1 cellular context compared by ENCODE assay signal in the genomic region with DNA sequence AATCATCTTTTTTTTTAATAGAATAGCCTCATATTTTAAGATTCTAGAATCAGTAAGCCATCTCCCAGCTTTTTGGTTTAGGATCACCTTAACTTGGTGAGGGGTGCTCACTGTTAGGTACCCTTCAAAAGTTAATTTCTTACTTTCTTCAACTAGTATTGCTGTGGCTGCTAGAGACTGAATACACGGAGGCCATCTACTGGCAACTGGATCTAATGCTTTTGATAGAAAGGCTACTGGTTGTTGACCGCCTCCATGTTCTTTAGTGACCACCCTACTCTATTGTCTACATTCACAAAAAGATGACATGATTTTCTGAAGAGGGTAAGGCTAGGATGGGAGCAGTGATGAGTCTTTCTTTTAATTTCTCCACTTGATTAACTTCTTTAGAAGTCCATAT.
TF ChIP-seq lines count a peak whose summit lies in the region.

No MANE protein-coding gene starts in this region.

TF ChIP-seq in H1, 55 proteins besides CTCF, POLR2A, EP300 and RAD21:
- TF ChIP-seq SP1 (IDR thresholded peaks at IDR 0.05; ENCODE audit: low read depth, low read length) (no peak), SIN3A (conservative IDR thresholded peaks at IDR 0.05 in 1 of 2, IDR thresholded peaks at IDR 0.05 in 1 of 2; ENCODE audit: low read depth in 1 of 2, low read length in 2 of 2) (no peak), RFX5 (IDR thresholded peaks at IDR 0.05; ENCODE audit: borderline replicate concordance, low read depth, low read length) (no peak), TEAD4 (IDR thresholded peaks at IDR 0.05; ENCODE audit: low read depth, low read length) (no peak), SP2 (IDR thresholded peaks at IDR 0.05; ENCODE audit: low read length) (no peak), BRCA1 (IDR thresholded peaks at IDR 0.05; ENCODE audit: low read depth, low read length) (no peak), CREB1 (IDR thresholded peaks at IDR 0.05) (no peak), SUZ12 (IDR thresholded peaks at IDR 0.05; ENCODE audit: low read length) (no peak), YY1 (IDR thresholded peaks at IDR 0.05; ENCODE audit: low read depth, low read length) (no peak), POU5F1 (IDR thresholded peaks at IDR 0.05; ENCODE audit: low read depth, low read length) (no peak), CBX5 (IDR thresholded peaks at IDR 0.05; ENCODE audit: low read depth, low read length) (no peak), ATF3 (IDR thresholded peaks at IDR 0.05; ENCODE audit: insufficient read depth, low read depth, low read length) (no peak), SP4 (IDR thresholded peaks at IDR 0.05; ENCODE audit: low read length) (no peak), ZNF274 (IDR thresholded peaks at IDR 0.05; ENCODE audit: borderline replicate concordance, extremely low read depth, low read length) (no peak), POLR2AphosphoS5 (IDR thresholded peaks at IDR 0.05; ENCODE audit: low read depth, low read length) (no peak), TAF1 (IDR thresholded peaks at IDR 0.05; ENCODE audit: low read depth, low read length) (no peak)
- TF ChIP-seq, protein P1, sequence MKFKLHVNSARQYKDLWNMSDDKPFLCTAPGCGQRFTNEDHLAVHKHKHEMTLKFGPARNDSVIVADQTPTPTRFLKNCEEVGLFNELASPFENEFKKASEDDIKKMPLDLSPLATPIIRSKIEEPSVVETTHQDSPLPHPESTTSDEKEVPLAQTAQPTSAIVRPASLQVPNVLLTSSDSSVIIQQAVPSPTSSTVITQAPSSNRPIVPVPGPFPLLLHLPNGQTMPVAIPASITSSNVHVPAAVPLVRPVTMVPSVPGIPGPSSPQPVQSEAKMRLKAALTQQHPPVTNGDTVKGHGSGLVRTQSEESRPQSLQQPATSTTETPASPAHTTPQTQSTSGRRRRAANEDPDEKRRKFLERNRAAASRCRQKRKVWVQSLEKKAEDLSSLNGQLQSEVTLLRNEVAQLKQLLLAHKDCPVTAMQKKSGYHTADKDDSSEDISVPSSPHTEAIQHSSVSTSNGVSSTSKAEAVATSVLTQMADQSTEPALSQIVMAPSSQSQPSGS (IDR thresholded peaks at IDR 0.05; ENCODE audit: low read length) = no peak
